8 cellular contexts compared by ENCODE assay signal in the genomic region with DNA sequence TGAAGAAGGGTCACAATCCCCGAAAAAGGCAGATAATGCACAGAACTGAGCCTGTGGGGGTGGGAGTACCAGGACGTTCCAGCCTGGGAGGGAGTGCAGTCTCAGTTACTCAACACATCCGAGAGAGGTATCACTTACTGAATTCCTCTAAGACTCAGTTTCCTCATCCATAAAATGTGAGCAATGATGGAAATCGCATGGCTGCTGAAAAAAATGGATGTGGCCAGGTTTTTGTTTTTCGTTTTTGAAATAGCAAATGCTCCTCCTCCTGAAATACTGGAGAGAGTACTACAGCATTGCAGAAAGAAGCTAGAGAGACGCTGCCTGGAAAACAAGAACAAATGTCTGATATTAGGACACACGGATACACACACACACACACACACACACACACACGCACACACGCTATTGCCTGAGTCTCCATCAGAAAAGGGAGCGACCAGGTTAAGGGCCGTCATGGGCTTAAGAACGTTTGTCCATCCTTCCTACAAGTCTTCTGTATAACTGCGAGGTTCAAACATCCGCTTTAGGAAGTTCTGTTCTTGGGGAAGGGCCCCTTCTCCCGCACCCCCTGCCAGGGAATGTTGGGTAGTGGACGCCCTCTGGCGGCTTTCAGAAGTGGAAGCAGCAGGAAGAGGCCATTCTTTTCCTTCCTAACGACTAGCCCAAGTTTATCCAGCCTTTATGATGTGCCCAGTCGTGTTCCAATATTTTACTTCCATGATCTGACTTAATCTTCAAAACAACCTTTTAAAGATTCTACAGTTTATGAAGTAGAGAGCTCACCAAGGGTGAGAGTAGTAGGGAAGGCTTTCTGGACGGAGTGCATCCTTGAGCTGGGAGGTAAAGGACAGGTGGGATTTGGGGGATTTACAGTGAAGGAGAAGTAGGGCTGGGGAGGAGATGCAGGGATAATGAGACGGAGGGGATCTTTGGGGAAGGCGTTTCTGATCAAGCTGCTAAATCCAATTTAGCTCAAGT. TPM values are rescaled to one million over a fixed set of nuclear protein-coding genes. Genes with fewer than 3 reads are reported as not detected.
A peak's percentile ranks its signal among the peaks of the same experiment; 100 is the strongest.
DNase-seq lines count a peak whose midpoint lies in the region; ATAC-seq, FAIRE-seq and TF ChIP-seq lines count a peak whose summit lies in the region.

No MANE protein-coding gene starts in this region.

- peak overlapping the region in 1 of 2 experiments; percentile 79 for H3K4ac ChIP-seq in mesenchymal stem cell (ENCODE audit: low read depth in 1 of 2, low read length in 2 of 2)

- H2BK15ac ChIP-seq in mesenchymal stem cell (ENCODE audit: low read depth, poor library complexity, severe bottlenecking) = no peak overlapping the region

- H3K27ac Mint-ChIP-seq in T-helper 17 cell (peak overlapping the region; percentile 29), type B pancreatic cell (peak overlapping the region; percentile 35)

- H3K4me3 ChIP-seq in mesenchymal stem cell (ENCODE audit: insufficient read depth in 1 of 2, low read depth in 1 of 2, low read length in 2 of 2) = peak overlapping the region; percentile 62 to 74

- peak overlapping the region; percentile 86 to 88 for H3K18ac ChIP-seq in mesenchymal stem cell (ENCODE audit: low read depth in 1 of 2, low read length in 2 of 2)

- H3K36me3 ChIP-seq in ES-I3 (ENCODE audit: insufficient read depth, low read length) = no peaks in the 10 kb centered on the region; the same call in 1 of the 2 replicates
- peaks cover 11 to 20% of the 10 kb centered on the region in 2 experiments for H3K36me3 ChIP-seq in mesenchymal stem cell (ENCODE audit: control insufficient read depth in 1 of 2, insufficient read depth in 2 of 2, low read depth in 1 of 2, low read length in 2 of 2)

- H3K4me1 Mint-ChIP-seq in T-helper 17 cell = peaks cover 11% of the 10 kb centered on the region
- peaks cover 39% of the 10 kb centered on the region for H3K4me1 Mint-ChIP-seq in type B pancreatic cell (ENCODE audit: unreplicated experiment)

- peaks cover 11% of the 10 kb centered on the region for H3K79me1 ChIP-seq in mesenchymal stem cell (replicated peaks; ENCODE audit: low read length, poor library complexity, severe bottlenecking)

- H3K4me2 ChIP-seq in mesenchymal stem cell (ENCODE audit: low read length, poor library complexity, severe bottlenecking) = peak overlapping the region; percentile 69

- ATAC-seq in T-helper 17 cell (peak; percentile 41), GM18907 (IDR thresholded peaks at IDR 0.05; ENCODE audit: unreplicated experiment) (no peak)

- peak overlapping the region; percentile 81 for H4K91ac ChIP-seq in mesenchymal stem cell (ENCODE audit: low read length)

- WGBS in mesenchymal stem cell = 7% methylated on average over 16 of the region's 22 CpGs

- H3K9me3 Mint-ChIP-seq in type B pancreatic cell = no peaks in the 10 kb centered on the region

- H3K27ac ChIP-seq in mesenchymal stem cell (ENCODE audit: low read length, poor library complexity, severe bottlenecking) = peak overlapping the region; percentile 42

- no peak overlapping the region for H2BK5ac ChIP-seq in mesenchymal stem cell (ENCODE audit: low read depth, low read length, poor library complexity, severe bottlenecking)

- H3K9ac ChIP-seq in ES-I3 (ENCODE audit: low read depth, low read length) = peak overlapping the region; percentile 76
- H3K9ac ChIP-seq in mesenchymal stem cell (ENCODE audit: low read length) = peak overlapping the region; percentile 76

- no peak overlapping the region for H3K14ac ChIP-seq in mesenchymal stem cell (ENCODE audit: low read length in 2 of 2)

- H2BK12ac ChIP-seq in mesenchymal stem cell (ENCODE audit: low read length in 2 of 2) = peak overlapping the region; percentile 22 to 99

- H2AFZ ChIP-seq in mesenchymal stem cell (ENCODE audit: low read depth, low read length) = peak overlapping the region; percentile 32

- peak; percentile 90 for FAIRE-seq in endometrium (lab: Jason Lieb, UNC)

- peak overlapping the region; percentile 74 for H4K8ac ChIP-seq in mesenchymal stem cell (ENCODE audit: low read length)

- peak overlapping the region; percentile 47 for H2AK5ac ChIP-seq in mesenchymal stem cell (ENCODE audit: low read length, severe bottlenecking)

- H3K27me3 Mint-ChIP-seq in T-helper 17 cell (peaks cover 79% of the 10 kb centered on the region), type B pancreatic cell (peaks cover 54% of the 10 kb centered on the region)

- peak; percentile 92 for TF ChIP-seq CTCF in type B pancreatic cell (conservative IDR thresholded peaks at IDR 0.05)

- peaks cover 0 to 27% of the 10 kb centered on the region in 2 experiments for H3K27me3 ChIP-seq in mesenchymal stem cell (ENCODE audit: control insufficient read depth in 1 of 2, insufficient read depth in 1 of 2, low read length in 2 of 2)

- H3K9me3 ChIP-seq in ES-I3 (ENCODE audit: control insufficient read depth, insufficient read depth, low read length) (no peaks in the 10 kb centered on the region), T-helper 17 cell (ENCODE audit: control insufficient read depth, low read length, poor library complexity, severe bottlenecking) (no peaks in the 10 kb centered on the region), mesenchymal stem cell (ENCODE audit: control insufficient read depth, low read length) (no peaks in the 10 kb centered on the region)

- H3K4me1 ChIP-seq in ES-I3 (ENCODE audit: insufficient read depth, low read length) (peaks cover 27% of the 10 kb centered on the region), mesenchymal stem cell (ENCODE audit: control insufficient read depth, insufficient read depth, low read depth, low read length) (peaks cover 43% of the 10 kb centered on the region)

- DNase-seq in A172 (ENCODE audit: low spot score) (peak; percentile 94), NCI-H128 (lab: John Stamatoyannopoulos, UW; ENCODE audit: unreplicated experiment) (peak; percentile 21), T-helper 17 cell (no peak), mesenchymal stem cell (peak; percentile 95), type B pancreatic cell (ENCODE audit: extremely low spot score, unreplicated experiment) (no peak)

- no peak overlapping the region for H3K23ac ChIP-seq in mesenchymal stem cell (ENCODE audit: low read length in 2 of 2)

- peak overlapping the region; percentile 63 for H3K4me3 Mint-ChIP-seq in T-helper 17 cell
- H3K4me3 Mint-ChIP-seq in type B pancreatic cell = peak overlapping the region; percentile 89

- H3K36me3 Mint-ChIP-seq in T-helper 17 cell (ENCODE audit: low read depth) = peaks cover 8% of the 10 kb centered on the region
- H3K36me3 Mint-ChIP-seq in type B pancreatic cell = peaks cover 10% of the 10 kb centered on the region

- H2BK120ac ChIP-seq in mesenchymal stem cell (ENCODE audit: low read depth, low read length) = no peak overlapping the region

RNA-seq across cellular contexts. Expression of a gene that starts 0.7 kb away (rescaled TPM):
- 60.4 and 105 TPM in 2 replicates for total RNA-seq in A172 (2014; rRNA removed; shearing (Covaris generic))
- total RNA-seq in T-helper 17 cell (not detected), type B pancreatic cell (ENCODE audit: low replicate concordance) (8.1 and 125 TPM in 2 replicates)
- polyA plus RNA-seq in mesenchymal stem cell (2013, experiment 1 of 2) = 49.2 TPM
- 45.3 TPM for polyA plus RNA-seq in mesenchymal stem cell (2013, experiment 2 of 2)

RNA-seq across cellular contexts. Expression of a gene that starts 27.5 kb away (rescaled TPM):
- total RNA-seq in A172 (2014; rRNA removed; shearing (Covaris generic)) = 5.4 and 6.3 TPM in 2 replicates
- 1 to 10 TPM; 1.5 to 4.5 TPM for total RNA-seq in T-helper 17 cell
- 42.6 TPM for polyA plus RNA-seq in mesenchymal stem cell (2013, experiment 1 of 2)
- 41.2 TPM for polyA plus RNA-seq in mesenchymal stem cell (2013, experiment 2 of 2)
- total RNA-seq in type B pancreatic cell (ENCODE audit: low replicate concordance) = 83.7 and 370 TPM in 2 replicates

RNA-seq across cellular contexts. Expression of a gene that starts 36.0 kb away (rescaled TPM):
- not detected in 2 replicates for total RNA-seq in A172 (2014; rRNA removed; shearing (Covaris generic))
- total RNA-seq in T-helper 17 cell = not detected
- polyA plus RNA-seq in mesenchymal stem cell (2013, experiment 1 of 2) = 0.33 TPM
- polyA plus RNA-seq in mesenchymal stem cell (2013, experiment 2 of 2) = 0.23 TPM
- total RNA-seq in type B pancreatic cell (ENCODE audit: low replicate concordance) = 12.6 TPM in 1 of 2 replicates, not detected in the other

RNA-seq across cellular contexts. Expression of a gene that starts 50.4 kb away (rescaled TPM):
- total RNA-seq in A172 (2014; rRNA removed; shearing (Covaris generic)) = 4.9 and 5.7 TPM in 2 replicates
- total RNA-seq in T-helper 17 cell (10 to 100 TPM; 13.1 to 21.6 TPM), type B pancreatic cell (ENCODE audit: low replicate concordance) (35.2 and 39.7 TPM in 2 replicates)
- polyA plus RNA-seq in mesenchymal stem cell (2013, experiment 1 of 2) = 12.1 TPM
- polyA plus RNA-seq in mesenchymal stem cell (2013, experiment 2 of 2) = 11.3 TPM

RNA-seq across cellular contexts. Expression of a gene that starts 50.7 kb away (rescaled TPM):
- total RNA-seq in A172 (2014; rRNA removed; shearing (Covaris generic)) = 18.9 and 25.6 TPM in 2 replicates
- total RNA-seq in T-helper 17 cell (10 to 100 TPM; 41.4 to 54.2 TPM), type B pancreatic cell (ENCODE audit: low replicate concordance) (35.3 and 42.0 TPM in 2 replicates)
- polyA plus RNA-seq in mesenchymal stem cell (2013, experiment 1 of 2) = 26.8 TPM
- 25.1 TPM for polyA plus RNA-seq in mesenchymal stem cell (2013, experiment 2 of 2)

Comparison
In these comparisons a context has a peak if more than half of its experiments do, and no peak if none do; other contexts are left out.
1. DNase-seq: peak in A172 (single experiment), NCI-H128 (single experiment) and mesenchymal stem cell (single experiment); none in T-helper 17 cell (0 of 3) and type B pancreatic cell (single experiment).
2. RNA of a gene that starts 27.5 kb away (total RNA-seq): 83.7 to 370 TPM in type B pancreatic cell; 5.4 to 6.3 TPM in A172 and 1.5 to 4.5 TPM in T-helper 17 cell; every median in the first group is over 10 times any median in the second.